8 cellular contexts compared by ENCODE assay signal in the genomic region with DNA sequence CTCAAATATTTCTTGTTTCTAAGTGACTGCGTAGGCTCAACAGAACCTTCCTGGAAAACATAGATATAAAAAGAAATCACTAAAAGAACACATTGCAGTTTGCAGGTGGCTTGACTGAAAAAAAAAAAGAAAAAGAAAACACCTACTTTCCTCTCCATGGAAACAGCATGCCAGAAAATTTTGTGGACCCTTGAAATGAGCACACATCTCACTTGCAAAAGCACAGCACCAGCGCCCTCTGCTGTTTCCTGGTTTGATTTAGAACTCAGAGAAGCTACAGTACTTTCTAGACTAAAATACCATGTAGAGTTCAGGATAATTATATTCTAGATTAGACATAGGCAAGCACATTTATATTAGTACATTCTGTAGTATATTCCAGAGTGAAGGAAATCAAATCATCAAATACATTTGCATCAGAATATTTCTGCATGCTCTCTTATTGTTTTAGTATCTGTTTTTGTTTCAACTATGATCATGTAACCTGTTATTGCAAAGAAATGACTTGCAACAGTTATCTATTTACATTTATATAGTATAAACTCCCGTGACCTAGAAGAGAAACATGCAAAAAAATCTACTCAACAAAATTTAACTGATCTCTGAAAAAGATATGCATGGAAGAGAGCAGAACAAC. TPM values are rescaled to one million over a fixed set of nuclear protein-coding genes. Genes with fewer than 3 reads are reported as not detected.
DNase-seq lines count a peak whose midpoint lies in the region; TF ChIP-seq lines count a peak whose summit lies in the region.

No MANE protein-coding gene starts in this region.

- no peaks in the 10 kb centered on the region for H3K4me1 ChIP-seq in HAP-1
- H3K4me1 ChIP-seq in effector memory CD4-positive, alpha-beta T cell (ENCODE audit: control insufficient read depth, insufficient read depth, low read length, poor library complexity, severe bottlenecking): no peaks in the 10 kb centered on the region

- no peak overlapping the region for H3K27ac Mint-ChIP-seq in activated CD4-positive, alpha-beta memory T cell treated with anti-CD3 and anti-CD28 coated beads, Interleukin-2, amount 10 ng/mL, durations not matched to agents 7 days and 5 days

- H3K36me3 Mint-ChIP-seq in activated CD4-positive, alpha-beta memory T cell treated with anti-CD3 and anti-CD28 coated beads, Interleukin-2, amount 10 ng/mL, durations not matched to agents 7 days and 5 days (ENCODE audit: low read depth): no peaks in the 10 kb centered on the region

- CTCF ChIA-PET in activated CD4-positive, alpha-beta memory T cell treated with anti-CD3 and anti-CD28 coated beads, Interleukin-2, amount 10 ng/mL, durations not matched to agents 7 days and 5 days (lab: Charles Lee): interaction anchor here (0.6 to 4.4 kb wide), 14 partner anchors 11 to 432 kb away, joined by 3 to 21 read pairs (median 4); a partner anchor contains a TSS

- H3K27me3 Mint-ChIP-seq in activated CD4-positive, alpha-beta memory T cell treated with anti-CD3 and anti-CD28 coated beads, Interleukin-2, amount 10 ng/mL, durations not matched to agents 7 days and 5 days: peaks cover 1% of the 10 kb centered on the region

- TF ChIP-seq CTCF in AG09309 (IDR thresholded peaks at IDR 0.05; ENCODE audit: control insufficient read depth, insufficient read depth, low read depth, low read length, missing control alignments) (peak; percentile 81), coronary artery (IDR thresholded peaks at IDR 0.05) (no peak)

- H3K4me3 Mint-ChIP-seq in activated CD4-positive, alpha-beta memory T cell treated with anti-CD3 and anti-CD28 coated beads, Interleukin-2, amount 10 ng/mL, durations not matched to agents 7 days and 5 days: no peak overlapping the region

- DNase-seq in AG09309 (ENCODE audit: low read depth) (peak; percentile 35), HAP-1 (ENCODE audit: low spot score in 2 of 2) (peak; percentile 68 to 94), NCI-H82 treated with DMSO at 0.1 percent for 48 hours (lab: John Stamatoyannopoulos, UW; ENCODE audit: unreplicated experiment) (peak; percentile 80), mesenteric fat pad (ENCODE audit: low spot score) (peak; percentile 43), coronary artery (ENCODE audit: low spot score) (no peak)
- peak; percentile 75 for DNase-seq in activated CD4-positive, alpha-beta memory T cell treated with anti-CD3 and anti-CD28 coated beads, Interleukin-2, amount 10 ng/mL, durations not matched to agents 7 days and 5 days
- DNase-seq in effector memory CD4-positive, alpha-beta T cell: peak; percentile 17 to 57 (median 33)
- DNase-seq in stimulated activated CD8-positive, alpha-beta memory T cell treated with anti-CD3 and anti-CD28 coated beads, Interleukin-15, amount 100 ng/mL, for 48 hours (ENCODE audit: low read depth in 2 of 2): peak; percentile 37 to 44

- no peaks in the 10 kb centered on the region for H3K4me1 Mint-ChIP-seq in activated CD4-positive, alpha-beta memory T cell treated with anti-CD3 and anti-CD28 coated beads, Interleukin-2, amount 10 ng/mL, durations not matched to agents 7 days and 5 days

- H3K4me3 ChIP-seq in AG09309 (ENCODE audit: control insufficient read depth, low read depth, low read length) (no peak overlapping the region), HAP-1 (no peak overlapping the region), coronary artery (no peak overlapping the region)
- H3K4me3 ChIP-seq in effector memory CD4-positive, alpha-beta T cell (ENCODE audit: insufficient read depth, low read depth, low read length, poor library complexity, severe bottlenecking): no peak overlapping the region

- no peaks in the 10 kb centered on the region for H3K36me3 ChIP-seq in HAP-1 (replicated peaks)
- no peaks in the 10 kb centered on the region for H3K36me3 ChIP-seq in effector memory CD4-positive, alpha-beta T cell (ENCODE audit: control insufficient read depth, insufficient read depth, low read length)

- no peaks in the 10 kb centered on the region for H3K27me3 ChIP-seq in HAP-1 (ENCODE audit: low read depth)
- H3K27me3 ChIP-seq in effector memory CD4-positive, alpha-beta T cell (replicated peaks; ENCODE audit: control insufficient read depth, insufficient read depth, low read length, poor library complexity, severe bottlenecking): no peaks in the 10 kb centered on the region

- H3K9me3 Mint-ChIP-seq in activated CD4-positive, alpha-beta memory T cell treated with anti-CD3 and anti-CD28 coated beads, Interleukin-2, amount 10 ng/mL, durations not matched to agents 7 days and 5 days: no peaks in the 10 kb centered on the region

- H3K27ac ChIP-seq in effector memory CD4-positive, alpha-beta T cell (ENCODE audit: insufficient read depth, low read length, poor library complexity, severe bottlenecking): no peak overlapping the region
- H3K27ac ChIP-seq in coronary artery: no peak overlapping the region

- in situ Hi-C loops in HAP-1 (cut with MboI; ENCODE audit: low sequenced_read_pairs): loop anchor here (5.0 to 25.0 kb wide), 4 partner anchors 362 to 1862 kb away; no protein-coding TSS in a partner anchor

- POLR2A ChIA-PET in activated CD4-positive, alpha-beta memory T cell treated with anti-CD3 and anti-CD28 coated beads, Interleukin-2, amount 10 ng/mL, durations not matched to agents 7 days and 5 days (lab: Charles Lee): no interaction called here

- H3K9me3 ChIP-seq in HAP-1: no peaks in the 10 kb centered on the region
- no peaks in the 10 kb centered on the region for H3K9me3 ChIP-seq in effector memory CD4-positive, alpha-beta T cell (ENCODE audit: control insufficient read depth, low read length)

RNA-seq across cellular contexts. Expression of a gene that starts 22.3 kb away (rescaled TPM):
- 10 to 100 TPM; 16.4 to 16.8 TPM for total RNA-seq in activated CD4-positive, alpha-beta memory T cell treated with anti-CD3 and anti-CD28 coated beads, Interleukin-2, amount 10 ng/mL, durations not matched to agents 7 days and 5 days
- total RNA-seq in mesenteric fat pad: 13.1 TPM
